27 cellular contexts compared by ENCODE assay signal in genomic region chr20:62389601-62390087, GRCh38. TPM values are rescaled to one million over a fixed set of nuclear protein-coding genes. Genes with fewer than 3 reads are reported as not detected.
DNase-seq lines count a peak whose midpoint lies in the region; TF ChIP-seq lines count a peak whose summit lies in the region.
"Had no signal": no experiment of that assay in that cellular context is flagged by ENCODE, and none has a peak within 500 bp of the region (broad histone marks: within the 10 kb centered on the region; RNA-seq: fewer than 3 reads in every experiment).

No MANE protein-coding gene starts in this region.

- H3K9ac ChIP-seq in HUES48 (ENCODE audit: low read depth, low read length), result no peak overlapping the region
- H3K9ac ChIP-seq in smooth muscle cell (ENCODE audit: low read depth), result no peak overlapping the region

- H3K4me3 Mint-ChIP-seq in Caco-2 (ENCODE audit: unreplicated experiment), result peak overlapping the region; percentile 99
- H3K4me3 Mint-ChIP-seq in activated T-helper 1 cell treated with anti-CD3 and anti-CD28 coated beads, Interleukin-12 subunit alpha, Interleukin-12 subunit beta, Interleukin-2, Interleukin-4 antibody, amounts not matched to agents 30 ng/mL and 10 ng/mL and 1 ng/mL, durations not matched to agents 14 hours and 24 hours and 36 hours, result no peak overlapping the region
- H3K4me3 Mint-ChIP-seq in nephron, result peak overlapping the region; percentile 40 to 95 (median 93)

- H3K9me3 Mint-ChIP-seq in Caco-2 (ENCODE audit: unreplicated experiment), result no peaks in the 10 kb centered on the region
- H3K9me3 Mint-ChIP-seq in activated T-helper 1 cell treated with anti-CD3 and anti-CD28 coated beads, Interleukin-12 subunit alpha, Interleukin-12 subunit beta, Interleukin-2, Interleukin-4 antibody, amounts not matched to agents 30 ng/mL and 10 ng/mL and 1 ng/mL, durations not matched to agents 14 hours and 24 hours and 36 hours, result no peaks in the 10 kb centered on the region
- H3K9me3 Mint-ChIP-seq in nephron, result no peaks in the 10 kb centered on the region
- H3K9me3 Mint-ChIP-seq: activated CD4-positive, alpha-beta memory T cell treated with anti-CD3 and anti-CD28 coated beads for 36 hours; activated naive CD4-positive, alpha-beta T cell treated with anti-CD3 and anti-CD28 coated beads for 36 hours; brain; effector memory CD8-positive, alpha-beta T cell had no signal

- 79% methylated on average over 5 of the region's 5 CpGs for WGBS in smooth muscle cell (ENCODE audit: low lambda C conversion rate)

- TF ChIP-seq CTCF in Caco-2 (IDR thresholded peaks at IDR 0.05; ENCODE audit: insufficient read depth in 1 of 2, low read depth in 1 of 2, low read length in 1 of 2, severe bottlenecking in 1 of 2, unreplicated experiment in 1 of 2), result no peak
- no peak for TF ChIP-seq CTCF in nephron (IDR thresholded peaks at IDR 0.05; ENCODE audit: unreplicated experiment in 3 of 3)
- TF ChIP-seq CTCF in smooth muscle cell (IDR thresholded peaks at IDR 0.05; ENCODE audit: borderline replicate concordance, insufficient read depth, poor library complexity, severe bottlenecking), result no peak

- peaks cover 15% of the 10 kb centered on the region for H4K20me1 ChIP-seq in smooth muscle cell (ENCODE audit: low read depth)

- H3K27me3 ChIP-seq in Caco-2 (replicated peaks; ENCODE audit: control insufficient read depth, insufficient read depth, low read length) (no peaks in the 10 kb centered on the region), HUES48 (ENCODE audit: control insufficient read depth, insufficient read depth, low read length) (no peaks in the 10 kb centered on the region), smooth muscle cell (ENCODE audit: low read depth) (no peaks in the 10 kb centered on the region)

- peak overlapping the region; percentile 13 for H3K27ac ChIP-seq in HUES48 (ENCODE audit: low read depth, low read length)
- H3K27ac ChIP-seq in smooth muscle cell (ENCODE audit: low read depth), result no peak overlapping the region
- H3K27ac ChIP-seq: lower lobe of right lung, psoas muscle, thoracic aorta, WERI-Rb-1 had no signal

- H3K4me1 Mint-ChIP-seq in Caco-2 (ENCODE audit: low read depth, unreplicated experiment), result peaks cover 28% of the 10 kb centered on the region
- peaks cover 29% of the 10 kb centered on the region for H3K4me1 Mint-ChIP-seq in activated T-helper 1 cell treated with anti-CD3 and anti-CD28 coated beads, Interleukin-12 subunit alpha, Interleukin-12 subunit beta, Interleukin-2, Interleukin-4 antibody, amounts not matched to agents 30 ng/mL and 10 ng/mL and 1 ng/mL, durations not matched to agents 14 hours and 24 hours and 36 hours (ENCODE audit: low read depth)
- H3K4me1 Mint-ChIP-seq in nephron, result peaks cover 32% of the 10 kb centered on the region

- peaks cover 38% of the 10 kb centered on the region for H3K79me2 ChIP-seq in smooth muscle cell (ENCODE audit: low read depth)

- DNase-seq in Caco-2 (no peak), smooth muscle cell (lab: John Stamatoyannopoulos, UW; ENCODE audit: unreplicated experiment) (no peak), amniotic stem cell (lab: John Stamatoyannopoulos, UW) (no peak), T-helper 2 cell (no peak)
- no peak for DNase-seq in activated T-helper 1 cell treated with anti-CD3 and anti-CD28 coated beads, Interleukin-12 subunit alpha, Interleukin-12 subunit beta, Interleukin-2, Interleukin-4 antibody, amounts not matched to agents 30 ng/mL and 10 ng/mL and 1 ng/mL, durations not matched to agents 14 hours and 24 hours and 36 hours (ENCODE audit: low spot score)
- DNase-seq: activated CD4-positive, alpha-beta memory T cell treated with anti-CD3 and anti-CD28 coated beads for 36 hours; activated naive CD4-positive, alpha-beta T cell treated with anti-CD3 and anti-CD28 coated beads for 36 hours; activated T-cell treated with anti-CD3 and anti-CD28 coated beads for 4 hours; DMS79; effector memory CD8-positive, alpha-beta T cell; Kasumi-1; kidney; lower lobe of right lung; NCI-H1092; NCI-H1930; NCI-H345; NCI-H774; psoas muscle; SHP77; stimulated activated CD4-positive, alpha-beta T cell treated with anti-CD3 and anti-CD28 coated beads, Interleukin-1b, Interleukin-23, amount 100 ng/mL, for 48 hours; WERI-Rb-1 had no signal

- H3K36me3 ChIP-seq in Caco-2 (ENCODE audit: control insufficient read depth, insufficient read depth, low read length) (peaks cover 16% of the 10 kb centered on the region), HUES48 (ENCODE audit: control insufficient read depth, insufficient read depth, low read length) (peaks cover 28% of the 10 kb centered on the region), smooth muscle cell (ENCODE audit: low read depth) (no peaks in the 10 kb centered on the region)

- H3K27me3 Mint-ChIP-seq in Caco-2 (ENCODE audit: insufficient read depth, unreplicated experiment) (no peaks in the 10 kb centered on the region), nephron (ENCODE audit: low read depth) (no peaks in the 10 kb centered on the region)
- no peaks in the 10 kb centered on the region for H3K27me3 Mint-ChIP-seq in activated T-helper 1 cell treated with anti-CD3 and anti-CD28 coated beads, Interleukin-12 subunit alpha, Interleukin-12 subunit beta, Interleukin-2, Interleukin-4 antibody, amounts not matched to agents 30 ng/mL and 10 ng/mL and 1 ng/mL, durations not matched to agents 14 hours and 24 hours and 36 hours (ENCODE audit: insufficient read depth)
- H3K27me3 Mint-ChIP-seq: activated CD4-positive, alpha-beta memory T cell treated with anti-CD3 and anti-CD28 coated beads for 36 hours; effector memory CD8-positive, alpha-beta T cell had no signal

- no TSS peak for BruUV-seq in Caco-2 (replicated peaks; lab: Mats Ljungman, UMichigan)

- H2AFZ ChIP-seq in smooth muscle cell (ENCODE audit: low read depth), result no peak overlapping the region

- H3K36me3 Mint-ChIP-seq in Caco-2 (ENCODE audit: insufficient read depth, unreplicated experiment), result peaks cover 82% of the 10 kb centered on the region
- peaks cover 31% of the 10 kb centered on the region for H3K36me3 Mint-ChIP-seq in activated T-helper 1 cell treated with anti-CD3 and anti-CD28 coated beads, Interleukin-12 subunit alpha, Interleukin-12 subunit beta, Interleukin-2, Interleukin-4 antibody, amounts not matched to agents 30 ng/mL and 10 ng/mL and 1 ng/mL, durations not matched to agents 14 hours and 24 hours and 36 hours (ENCODE audit: low read depth)
- peaks cover 28% of the 10 kb centered on the region for H3K36me3 Mint-ChIP-seq in nephron (ENCODE audit: low read depth)

- CTCF ChIA-PET in Caco-2 (lab: Charles Lee), result interaction anchor here (1.0 to 1.3 kb wide), 2 partner anchors 21 to 227 kb away, joined by 3 to 4 read pairs; no protein-coding TSS in a partner anchor

- POLR2A ChIA-PET in Caco-2 (lab: Charles Lee), result interaction anchor here (0.6 to 0.7 kb wide), 2 partner anchors 87 to 353 kb away, joined by 3 to 6 read pairs; no protein-coding TSS in a partner anchor

- no peak overlapping the region for H3K4me2 ChIP-seq in smooth muscle cell

- intact Hi-C loops in Caco-2 (cut with micrococcal nuclease; ENCODE audit: unreplicated experiment), result no loop called here
- intact Hi-C loops in activated T-helper 1 cell treated with anti-CD3 and anti-CD28 coated beads, Interleukin-12 subunit alpha, Interleukin-12 subunit beta, Interleukin-2, Interleukin-4 antibody, amounts not matched to agents 30 ng/mL and 10 ng/mL and 1 ng/mL, durations not matched to agents 14 hours and 24 hours and 36 hours (cut with micrococcal nuclease), result loop anchor here (5.0 to 10.0 kb wide), 4 partner anchors 225 to 538 kb away; partner anchors contain the start of genes DIDO1, PSMA7, SLCO4A1 and SS18L1

- H3K27ac Mint-ChIP-seq in Caco-2 (ENCODE audit: unreplicated experiment), result peak overlapping the region; percentile 95
- peak overlapping the region; percentile 12 for H3K27ac Mint-ChIP-seq in activated T-helper 1 cell treated with anti-CD3 and anti-CD28 coated beads, Interleukin-12 subunit alpha, Interleukin-12 subunit beta, Interleukin-2, Interleukin-4 antibody, amounts not matched to agents 30 ng/mL and 10 ng/mL and 1 ng/mL, durations not matched to agents 14 hours and 24 hours and 36 hours
- no peak overlapping the region for H3K27ac Mint-ChIP-seq in nephron

- H3K4me1 ChIP-seq in Caco-2 (peaks cover 13% of the 10 kb centered on the region), HUES48 (ENCODE audit: control insufficient read depth, insufficient read depth, low read length) (no peaks in the 10 kb centered on the region; the same call in none of the 2 replicates), smooth muscle cell (ENCODE audit: low read depth) (peaks cover 14% of the 10 kb centered on the region)

- H3F3A ChIP-seq in smooth muscle cell (ENCODE audit: low read depth), result peaks cover 2% of the 10 kb centered on the region

- H3K9me3 ChIP-seq in Caco-2, result no peaks in the 10 kb centered on the region
- H3K9me3 ChIP-seq in HUES48 (ENCODE audit: control insufficient read depth, insufficient read depth, low read length), result no peaks in the 10 kb centered on the region
- no peaks in the 10 kb centered on the region for H3K9me3 ChIP-seq in smooth muscle cell (replicated peaks; ENCODE audit: low read depth)
- H3K9me3 ChIP-seq: lower lobe of right lung, psoas muscle, thoracic aorta had no signal

- H3K4me3 ChIP-seq in Caco-2 (ENCODE audit: low read depth, low read length) (no peak overlapping the region), HUES48 (ENCODE audit: low read depth, low read length) (no peak overlapping the region), smooth muscle cell (no peak overlapping the region)
- H3K4me3 ChIP-seq: lower lobe of right lung, psoas muscle, thoracic aorta had no signal

RNA-seq across cellular contexts. Expression of gene RPS21, which starts 2.7 kb away (rescaled TPM):
- total RNA-seq in Caco-2 (2022) (4,496 and 4,723 TPM in 2 replicates), smooth muscle cell (2,536 and 4,082 TPM in 2 replicates)
- 1,907 and 1,920 TPM in 2 replicates for total RNA-seq in activated T-helper 1 cell treated with anti-CD3 and anti-CD28 coated beads, Interleukin-12 subunit alpha, Interleukin-12 subunit beta, Interleukin-2, Interleukin-4 antibody, amounts not matched to agents 30 ng/mL and 10 ng/mL and 1 ng/mL, durations not matched to agents 14 hours and 24 hours and 36 hours
- 438 and 495 TPM in 2 replicates for polyA plus RNA-seq in smooth muscle cell

RNA-seq across cellular contexts. Expression of gene CABLES2, which starts 17.4 kb away (rescaled TPM):
- total RNA-seq in Caco-2 (2022) (30.7 and 36.4 TPM in 2 replicates), smooth muscle cell (5.2 and 7.6 TPM in 2 replicates)
- 12.9 and 15.7 TPM in 2 replicates for total RNA-seq in activated T-helper 1 cell treated with anti-CD3 and anti-CD28 coated beads, Interleukin-12 subunit alpha, Interleukin-12 subunit beta, Interleukin-2, Interleukin-4 antibody, amounts not matched to agents 30 ng/mL and 10 ng/mL and 1 ng/mL, durations not matched to agents 14 hours and 24 hours and 36 hours
- 7.4 and 13.7 TPM in 2 replicates for polyA plus RNA-seq in smooth muscle cell

RNA-seq across cellular contexts. Expression of gene LAMA5, which starts 22.5 kb away (rescaled TPM):
- total RNA-seq in Caco-2 (2022) (1,050 and 1,125 TPM in 2 replicates), smooth muscle cell (27.5 and 30.0 TPM in 2 replicates)
- total RNA-seq in activated T-helper 1 cell treated with anti-CD3 and anti-CD28 coated beads, Interleukin-12 subunit alpha, Interleukin-12 subunit beta, Interleukin-2, Interleukin-4 antibody, amounts not matched to agents 30 ng/mL and 10 ng/mL and 1 ng/mL, durations not matched to agents 14 hours and 24 hours and 36 hours, result 0.83 and 1.2 TPM in 2 replicates
- 27.6 and 132 TPM in 2 replicates for polyA plus RNA-seq in smooth muscle cell

RNA-seq across cellular contexts. Expression of gene RBBP8NL, which starts 37.7 kb away (rescaled TPM):
- total RNA-seq in Caco-2 (2022) (39.2 and 40.5 TPM in 2 replicates), smooth muscle cell (0.27 and 0.40 TPM in 2 replicates)
- not detected in 2 replicates for total RNA-seq in activated T-helper 1 cell treated with anti-CD3 and anti-CD28 coated beads, Interleukin-12 subunit alpha, Interleukin-12 subunit beta, Interleukin-2, Interleukin-4 antibody, amounts not matched to agents 30 ng/mL and 10 ng/mL and 1 ng/mL, durations not matched to agents 14 hours and 24 hours and 36 hours
- polyA plus RNA-seq in smooth muscle cell, result 4.4 TPM in 1 of 2 replicates, not detected in the other
- total RNA-seq: activated CD4-positive, alpha-beta memory T cell treated with anti-CD3 and anti-CD28 coated beads for 36 hours; activated naive CD4-positive, alpha-beta T cell treated with anti-CD3 and anti-CD28 coated beads for 36 hours; psoas muscle; skeletal muscle tissue; T-helper 1 cell treated with Interleukin-12 subunit alpha and Interleukin-12 subunit beta and Interleukin-4 antibody, amounts not matched to agents 30 ng/mL and 1 ng/mL, for 36 hours; thoracic aorta had no signal

Comparison
In these comparisons a context has a peak if more than half of its experiments do, and no peak if none do; other contexts are left out.
1. H3K27ac Mint-ChIP-seq: peak in Caco-2 (single experiment) and activated T-helper 1 cell treated with anti-CD3 and anti-CD28 coated beads, Interleukin-12 subunit alpha, Interleukin-12 subunit beta, Interleukin-2, Interleukin-4 antibody, amounts not matched to agents 30 ng/mL and 10 ng/mL and 1 ng/mL, durations not matched to agents 14 hours and 24 hours and 36 hours (single experiment); none in nephron (0 of 3).
2. RNA of gene LAMA5, which starts 22.5 kb away (total RNA-seq): 1,050 to 1,125 TPM in Caco-2; 27.5 to 30.0 TPM in smooth muscle cell and 0.83 to 1.2 TPM in activated T-helper 1 cell treated with anti-CD3 and anti-CD28 coated beads, Interleukin-12 subunit alpha, Interleukin-12 subunit beta, Interleukin-2, Interleukin-4 antibody, amounts not matched to agents 30 ng/mL and 10 ng/mL and 1 ng/mL, durations not matched to agents 14 hours and 24 hours and 36 hours; every median in the first group is over 10 times any median in the second.